ENCODE assay signal across 17 cellular contexts in genomic region chr9:34045903-34046302, GRCh38. TPM values are rescaled to one million over a fixed set of nuclear protein-coding genes. Genes with fewer than 3 reads are reported as not detected.
DNase-seq lines count a peak whose midpoint lies in the region; ATAC-seq and TF ChIP-seq lines count a peak whose summit lies in the region.
"Had no signal": no experiment of that assay in that cellular context is flagged by ENCODE, and none has a peak within 500 bp of the region (broad histone marks: within the 10 kb centered on the region; RNA-seq: fewer than 3 reads in every experiment).

No MANE protein-coding gene starts in this region.

- 0 out of 2 replicates have a peak overlapping the region, but pooled peaks have one; percentile 14 for H3K4me2 ChIP-seq in OCI-LY3 (ENCODE audit: low read length)

- H3K4me1 ChIP-seq in OCI-LY3 (ENCODE audit: low read length) (peaks cover 24% of the 10 kb centered on the region), psoas muscle (peaks cover 24% of the 10 kb centered on the region)

- peaks cover 34% of the 10 kb centered on the region for H4K20me1 ChIP-seq in OCI-LY3 (ENCODE audit: insufficient read depth, low read length)

- H3K27me3 ChIP-seq in OCI-LY3 (ENCODE audit: low read depth, low read length) (no peaks in the 10 kb centered on the region), psoas muscle (ENCODE audit: insufficient read depth in 3 of 3, low read length in 2 of 3) (no peaks in the 10 kb centered on the region)
- H3K27me3 ChIP-seq: adrenal gland, heart left ventricle had no signal

- no peak for ATAC-seq in activated CD8-positive, alpha-beta T cell treated with anti-CD3 and anti-CD28 coated beads, Interleukin-2, amount 10 ng/mL, durations not matched to agents 7 days and 5 days
- ATAC-seq in activated CD8-positive, alpha-beta T cell treated with anti-CD3 and anti-CD28 coated beads for 36 hours = no peak
- no peak for ATAC-seq in psoas muscle
- ATAC-seq in GM18873 (IDR thresholded peaks at IDR 0.05; ENCODE audit: low FRiP score, unreplicated experiment) = no peak
- ATAC-seq: activated CD4-positive, CD25-positive, alpha-beta regulatory T cell treated with anti-CD3 and anti-CD28 coated beads, Interleukin-2, amount 50 U/mL, for 24 hours; heart left ventricle; T-helper 17 cell had no signal

- H3K36me3 Mint-ChIP-seq in activated CD8-positive, alpha-beta T cell treated with anti-CD3 and anti-CD28 coated beads, Interleukin-2, amount 10 ng/mL, durations not matched to agents 7 days and 5 days (ENCODE audit: low read depth) = peaks cover 20% of the 10 kb centered on the region
- H3K36me3 Mint-ChIP-seq in activated CD8-positive, alpha-beta T cell treated with anti-CD3 and anti-CD28 coated beads for 36 hours (ENCODE audit: low read depth) = peaks cover 19% of the 10 kb centered on the region
- H3K36me3 Mint-ChIP-seq in chondrocyte (ENCODE audit: low read depth) (peaks cover 5% of the 10 kb centered on the region), immature natural killer cell (no peaks in the 10 kb centered on the region)

- no peaks in the 10 kb centered on the region for H3K9me3 Mint-ChIP-seq in activated CD8-positive, alpha-beta T cell treated with anti-CD3 and anti-CD28 coated beads, Interleukin-2, amount 10 ng/mL, durations not matched to agents 7 days and 5 days (ENCODE audit: insufficient read depth)
- H3K9me3 Mint-ChIP-seq in activated CD8-positive, alpha-beta T cell treated with anti-CD3 and anti-CD28 coated beads for 36 hours = no peaks in the 10 kb centered on the region
- H3K9me3 Mint-ChIP-seq in chondrocyte (ENCODE audit: low read depth) (no peaks in the 10 kb centered on the region), immature natural killer cell (no peaks in the 10 kb centered on the region)
- H3K9me3 Mint-ChIP-seq: CD8-positive, alpha-beta memory T cell had no signal

- no peak overlapping the region for H3K9ac ChIP-seq in OCI-LY3 (ENCODE audit: low read length)

- H3K4me3 ChIP-seq in OCI-LY3 (ENCODE audit: low read length) (no peak overlapping the region), psoas muscle (no peak overlapping the region)
- H3K4me3 ChIP-seq: adrenal gland had no signal

- DNase-seq in activated CD8-positive, alpha-beta T cell treated with anti-CD3 and anti-CD28 coated beads, Interleukin-2, amount 10 ng/mL, durations not matched to agents 7 days and 5 days = no peak
- no peak for DNase-seq in activated CD8-positive, alpha-beta T cell treated with anti-CD3 and anti-CD28 coated beads for 36 hours
- DNase-seq in chondrocyte (ENCODE audit: low spot score) (no peak), psoas muscle (no peak), NCI-H69 (lab: John Stamatoyannopoulos, UW) (no peak), immature natural killer cell (no peak)
- DNase-seq: activated CD8-positive, alpha-beta memory T cell treated with anti-CD3 and anti-CD28 coated beads, Interleukin-2, amount 50 U/mL, for 4 hours; CD8-positive, alpha-beta memory T cell; GDM1; heart left ventricle; NCI-H187 treated with DMSO at 0.1 percent for 48 hours; NCI-H748 treated with DMSO at 0.1 percent for 48 hours; T-helper 17 cell had no signal

- H3K27ac Mint-ChIP-seq in activated CD8-positive, alpha-beta T cell treated with anti-CD3 and anti-CD28 coated beads, Interleukin-2, amount 10 ng/mL, durations not matched to agents 7 days and 5 days = peak overlapping the region; percentile 10
- no peak overlapping the region for H3K27ac Mint-ChIP-seq in activated CD8-positive, alpha-beta T cell treated with anti-CD3 and anti-CD28 coated beads for 36 hours
- H3K27ac Mint-ChIP-seq in chondrocyte (ENCODE audit: unreplicated experiment) (peak overlapping the region; percentile 100), immature natural killer cell (peak overlapping the region in 1 of 6 donors; percentile 79)
- H3K27ac Mint-ChIP-seq: T-helper 17 cell had no signal

- POLR2A ChIA-PET in activated CD8-positive, alpha-beta T cell treated with anti-CD3 and anti-CD28 coated beads, Interleukin-2, amount 10 ng/mL, durations not matched to agents 7 days and 5 days (lab: Charles Lee) = no interaction called here
- POLR2A ChIA-PET in activated CD8-positive, alpha-beta T cell treated with anti-CD3 and anti-CD28 coated beads for 36 hours (lab: Charles Lee) = no interaction called here

- no peaks in the 10 kb centered on the region for H3K27me3 Mint-ChIP-seq in activated CD8-positive, alpha-beta T cell treated with anti-CD3 and anti-CD28 coated beads, Interleukin-2, amount 10 ng/mL, durations not matched to agents 7 days and 5 days (ENCODE audit: low read depth)
- H3K27me3 Mint-ChIP-seq in activated CD8-positive, alpha-beta T cell treated with anti-CD3 and anti-CD28 coated beads for 36 hours = no peaks in the 10 kb centered on the region
- H3K27me3 Mint-ChIP-seq in chondrocyte (ENCODE audit: low read depth) = no peaks in the 10 kb centered on the region
- H3K27me3 Mint-ChIP-seq in immature natural killer cell (ENCODE audit: low read depth in 3 of 3) = peaks cover 8 to 19% (median 12%) of the 10 kb centered on the region in 3 donors
- H3K27me3 Mint-ChIP-seq: T-helper 17 cell had no signal

- WGBS in psoas muscle, 3 donors = 61 to 65% (median 62%) methylated on average over 3 of the region's 3 CpGs

- H3K27ac ChIP-seq in OCI-LY3 (ENCODE audit: low read length) = no peak overlapping the region
- peak overlapping the region; percentile 98 for H3K27ac ChIP-seq in psoas muscle
- H3K27ac ChIP-seq: heart left ventricle had no signal

- peaks cover 33% of the 10 kb centered on the region for H3K4me1 Mint-ChIP-seq in activated CD8-positive, alpha-beta T cell treated with anti-CD3 and anti-CD28 coated beads, Interleukin-2, amount 10 ng/mL, durations not matched to agents 7 days and 5 days (ENCODE audit: low read depth)
- H3K4me1 Mint-ChIP-seq in activated CD8-positive, alpha-beta T cell treated with anti-CD3 and anti-CD28 coated beads for 36 hours (ENCODE audit: low read depth) = peaks cover 24% of the 10 kb centered on the region
- H3K4me1 Mint-ChIP-seq in chondrocyte (ENCODE audit: low read depth) = peaks cover 42% of the 10 kb centered on the region
- peaks cover 38 to 43% of the 10 kb centered on the region in 2 donors for H3K4me1 Mint-ChIP-seq in immature natural killer cell

- no peak overlapping the region for H3K4me3 Mint-ChIP-seq in activated CD8-positive, alpha-beta T cell treated with anti-CD3 and anti-CD28 coated beads, Interleukin-2, amount 10 ng/mL, durations not matched to agents 7 days and 5 days
- no peak overlapping the region for H3K4me3 Mint-ChIP-seq in activated CD8-positive, alpha-beta T cell treated with anti-CD3 and anti-CD28 coated beads for 36 hours
- H3K4me3 Mint-ChIP-seq in chondrocyte (ENCODE audit: unreplicated experiment) (peak overlapping the region; percentile 97), immature natural killer cell (no peak overlapping the region)

- H3K9me3 ChIP-seq in OCI-LY3 (ENCODE audit: insufficient read depth, low read length) (no peaks in the 10 kb centered on the region), psoas muscle (no peaks in the 10 kb centered on the region)
- H3K9me3 ChIP-seq: adrenal gland, heart left ventricle had no signal

- TF ChIP-seq CTCF in activated CD8-positive, alpha-beta T cell treated with anti-CD3 and anti-CD28 coated beads for 36 hours (IDR thresholded peaks at IDR 0.05) = no peak
- TF ChIP-seq CTCF in OCI-LY3 (IDR thresholded peaks at IDR 0.05; ENCODE audit: low read depth, low read length) = no peak
- TF ChIP-seq CTCF in chondrocyte (IDR thresholded peaks at IDR 0.05) = no peak
- TF ChIP-seq CTCF in psoas muscle (IDR thresholded peaks at IDR 0.05) = no peak

- H3K36me3 ChIP-seq in OCI-LY3 (replicated peaks; ENCODE audit: low read depth, low read length) = peaks cover 16% of the 10 kb centered on the region
- peaks cover 0 to 13% of the 10 kb centered on the region in 2 donors for H3K36me3 ChIP-seq in psoas muscle (ENCODE audit: insufficient read depth in 1 of 2, low read depth in 1 of 2)
- H3K36me3 ChIP-seq: adrenal gland had no signal

- H2AFZ ChIP-seq in OCI-LY3 (ENCODE audit: low read depth, low read length) = no peak overlapping the region

- H3K79me2 ChIP-seq in OCI-LY3 (ENCODE audit: low read length) = peaks cover 77% of the 10 kb centered on the region

- CTCF ChIA-PET in activated CD8-positive, alpha-beta T cell treated with anti-CD3 and anti-CD28 coated beads, Interleukin-2, amount 10 ng/mL, durations not matched to agents 7 days and 5 days (lab: Charles Lee) = interaction anchor here (0.9 kb wide), 1 partner anchor 28 kb away, joined by 3 read pairs; no protein-coding TSS in a partner anchor
- CTCF ChIA-PET in activated CD8-positive, alpha-beta T cell treated with anti-CD3 and anti-CD28 coated beads for 36 hours (lab: Charles Lee) = interaction anchor here (1.3 to 1.4 kb wide), 2 partner anchors 27 to 331 kb away, joined by 3 read pairs; partner anchors contain the start of gene MYORG

- intact Hi-C loops in activated CD8-positive, alpha-beta T cell treated with anti-CD3 and anti-CD28 coated beads for 36 hours (cut with micrococcal nuclease) = loop anchor here (5.0 to 10.0 kb wide), 2 partner anchors 34 to 329 kb away; partner anchors contain the start of gene MYORG
- intact Hi-C loops in psoas muscle (cut with DNase I) = loop anchor here (1.0 to 10.0 kb wide), 3 partner anchors 14 to 61 kb away; no protein-coding TSS in a partner anchor

RNA-seq across cellular contexts. Expression of gene UBAP2, which starts 2.8 kb away (rescaled TPM):
- total RNA-seq in activated CD8-positive, alpha-beta T cell treated with anti-CD3 and anti-CD28 coated beads, Interleukin-2, amount 10 ng/mL, durations not matched to agents 7 days and 5 days = 10 to 100 TPM; 54.0 to 56.1 TPM
- 10 to 100 TPM; 43.4 to 45.6 TPM for total RNA-seq in activated CD8-positive, alpha-beta T cell treated with anti-CD3 and anti-CD28 coated beads for 36 hours
- total RNA-seq in chondrocyte (53.9 to 63.0 TPM (median 56.3 TPM) in 3 replicates), psoas muscle (10 to 100 TPM; 31.5 to 46.3 (median 44.2) TPM)
- polyA plus RNA-seq in psoas muscle (10 to 100 TPM; 14.4 to 18.7 (median 18.1) TPM), immature natural killer cell (10 to 100 TPM in 1 of 3 donors, 1 to 10 TPM in 1, not detected in 1; 5.8 to 15.0 TPM)
